ENCODE assay signal across 9 cellular contexts in genomic region chr2:44707945-44708645, GRCh38.
DNase-seq lines count a peak whose midpoint lies in the region; ATAC-seq, FAIRE-seq and TF ChIP-seq lines count a peak whose summit lies in the region.
"Had no signal": no experiment of that assay in that cellular context is flagged by ENCODE, and none has a peak within 500 bp of the region (broad histone marks: within the 10 kb centered on the region; RNA-seq: fewer than 3 reads in every experiment).

No MANE protein-coding gene starts in this region.

- no peaks in the 10 kb centered on the region for H3K36me3 Mint-ChIP-seq in type B pancreatic cell

- H2AFZ ChIP-seq in K562 (ENCODE audit: low read depth, low read length), result no peak overlapping the region

- H3K27ac ChIP-seq in K562 (ENCODE audit: extremely low read depth, low read depth, low read length), result no peak overlapping the region

- no peaks in the 10 kb centered on the region for H4K20me1 ChIP-seq in K562 (replicated peaks; ENCODE audit: control insufficient read depth, insufficient read depth, low read length)

- no peak overlapping the region for H3K4me2 ChIP-seq in K562 (ENCODE audit: insufficient read depth, low read length)

- H3K9me3 ChIP-seq in K562 (replicated peaks; ENCODE audit: control insufficient read depth, insufficient read depth, low read depth, low read length), result no peaks in the 10 kb centered on the region

- H3K36me3 ChIP-seq in K562 (ENCODE audit: control insufficient read depth, insufficient read depth, low read length), result no peaks in the 10 kb centered on the region

- H3K9me1 ChIP-seq in K562 (ENCODE audit: control insufficient read depth, insufficient read depth, low read length), result no peaks in the 10 kb centered on the region

- H3K27me3 ChIP-seq in K562 (ENCODE audit: control insufficient read depth in 2 of 2, insufficient read depth in 2 of 2, low read length in 2 of 2), result peaks cover 0 to 4% of the 10 kb centered on the region in 2 experiments; a peak in 2 of 5 replicates

- no peaks in the 10 kb centered on the region for H3K9me3 Mint-ChIP-seq in type B pancreatic cell

- WGBS in K562 (ENCODE audit: insufficient coverage, low coverage, missing lambda C conversion rate), result 0% methylated on average over 4 of the region's 4 CpGs

- TF ChIP-seq CTCF in K562 (IDR thresholded peaks at IDR 0.05 in 2 of 3, conservative IDR thresholded peaks at IDR 0.05 in 1 of 3; ENCODE audit: insufficient read depth in 2 of 3, low read depth in 1 of 3, low read length in 3 of 3), result no peak
- TF ChIP-seq CTCF in D721Med (IDR thresholded peaks at IDR 0.05; ENCODE audit: insufficient read depth, missing control alignments), result no peak
- TF ChIP-seq CTCF in type B pancreatic cell (conservative IDR thresholded peaks at IDR 0.05), result no peak

- FAIRE-seq in K562 (lab: Jason Lieb, UNC), result peak; percentile 35
- FAIRE-seq in D721Med (lab: Jason Lieb, UNC), result no peak
- FAIRE-seq: TTC549 had no signal

- peak; percentile 82 for DNase-seq in CD1c-positive myeloid dendritic cell (ENCODE audit: extremely low spot score)
- DNase-seq in NCI-H2171 (lab: John Stamatoyannopoulos, UW), result peak; percentile 70
- no peak for DNase-seq in K562 (ENCODE audit: extremely low read depth in 1 of 4, low spot score in 3 of 4)
- DNase-seq in D721Med (ENCODE audit: insufficient read length, low spot score), result no peak
- DNase-seq in type B pancreatic cell (ENCODE audit: extremely low spot score, unreplicated experiment), result no peak
- no peak for DNase-seq in posterior vena cava (ENCODE audit: low spot score)
- no peak for DNase-seq in activated naive CD4-positive, alpha-beta T cell treated with anti-CD3 and anti-CD28 coated beads, Interleukin-2, amount 50 U/mL, for 16 hours

- TF ChIP-seq POLR2A in K562 (conservative IDR thresholded peaks at IDR 0.05), result no peak

- intact Hi-C loops in K562 (cut with micrococcal nuclease) (no loop called here), posterior vena cava (cut with DNase I) (no loop called here)

- CTCF ChIA-PET in K562 (lab: Yijun Ruan, JAX; ENCODE audit: low intra/inter-chr PET ratio), result interaction anchor here (0.6 kb wide), 1 partner anchor 429 kb away, joined by 3 read pairs; no protein-coding TSS in a partner anchor

- POLR2A ChIA-PET in K562 (lab: Yijun Ruan, JAX), result interaction anchor here (0.6 to 1.6 kb wide), 3 partner anchors 9 to 1842 kb away, joined by 3 to 11 read pairs (median 4); no protein-coding TSS in a partner anchor

- no peak overlapping the region for H3K9ac ChIP-seq in K562 (ENCODE audit: insufficient read depth in 1 of 2, low read depth in 2 of 2, low read length in 2 of 2)

- peaks cover 9% of the 10 kb centered on the region for H3K4me1 Mint-ChIP-seq in type B pancreatic cell (ENCODE audit: unreplicated experiment)

- no peaks in the 10 kb centered on the region for H3K79me2 ChIP-seq in K562 (ENCODE audit: control insufficient read depth, insufficient read depth, low read length)

- in situ Hi-C loops in K562 (cut with MboI), result no loop called here

- no peak overlapping the region for H3K4me3 Mint-ChIP-seq in type B pancreatic cell

- H3K4me1 ChIP-seq in K562 (replicated peaks in 1 of 2; ENCODE audit: control insufficient read depth in 2 of 2, insufficient read depth in 2 of 2, low read length in 2 of 2), result no peaks in the 10 kb centered on the region

- ATAC-seq in HG02798 (IDR thresholded peaks at IDR 0.05; ENCODE audit: poor library complexity, unreplicated experiment) (peak; percentile 62), K562 (no peak)

- BruUV-seq in K562 (replicated peaks; lab: Mats Ljungman, UMichigan), result no TSS peak

- TF ChIP-seq EP300 in K562 (IDR thresholded peaks at IDR 0.05; ENCODE audit: low read length), result no peak

- no peak overlapping the region for H3K4me3 ChIP-seq in K562

- TF ChIP-seq RAD21 in K562 (CRISPR knock-in tag; conservative IDR thresholded peaks at IDR 0.05 in 1 of 2, IDR thresholded peaks at IDR 0.05 in 1 of 2), result no peak

- no peak overlapping the region for H3K27ac Mint-ChIP-seq in type B pancreatic cell

- H3K27me3 Mint-ChIP-seq in type B pancreatic cell, result peaks cover 5% of the 10 kb centered on the region

TF ChIP-seq in K562, 482 proteins besides CTCF, POLR2A, EP300 and RAD21 (continues in another document):
- no peak for TF ChIP-seq MXI1 (IDR thresholded peaks at IDR 0.05; ENCODE audit: low read depth, low read length)
- TF ChIP-seq, protein P1, sequence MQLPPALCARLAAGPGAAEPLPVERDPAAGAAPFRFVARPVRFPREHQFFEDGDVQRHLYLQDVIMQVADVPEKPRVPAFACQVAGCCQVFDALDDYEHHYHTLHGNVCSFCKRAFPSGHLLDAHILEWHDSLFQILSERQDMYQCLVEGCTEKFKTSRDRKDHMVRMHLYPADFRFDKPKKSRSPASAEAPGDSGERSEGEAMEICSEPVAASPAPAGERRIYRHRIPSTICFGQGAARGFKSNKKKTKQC (CRISPR knock-in tag; IDR thresholded peaks at IDR 0.05), result no peak
- no peak for TF ChIP-seq HMBOX1 (IDR thresholded peaks at IDR 0.05)
- TF ChIP-seq ZNF584 (CRISPR knock-in tag; IDR thresholded peaks at IDR 0.05; ENCODE audit: low read depth), result no peak
- TF ChIP-seq SIN3A (IDR thresholded peaks at IDR 0.05; ENCODE audit: borderline replicate concordance in 2 of 2, control insufficient read depth in 1 of 2, low read depth in 2 of 2, low read length in 2 of 2), result no peak
- no peak for TF ChIP-seq TAF7 (tag; IDR thresholded peaks at IDR 0.05)
- no peak for TF ChIP-seq HBP1 (CRISPR knock-in tag; IDR thresholded peaks at IDR 0.05)
- TF ChIP-seq E2F1 (CRISPR knock-in tag; IDR thresholded peaks at IDR 0.05), result no peak
- TF ChIP-seq POLR2H (tag; IDR thresholded peaks at IDR 0.05; ENCODE audit: low read depth), result no peak
- no peak for TF ChIP-seq CEBPG (CRISPR knock-in tag; IDR thresholded peaks at IDR 0.05)
- TF ChIP-seq CEBPG (tag; conservative IDR thresholded peaks at IDR 0.05 in 1 of 2, IDR thresholded peaks at IDR 0.05 in 1 of 2), result no peak
- no peak for TF ChIP-seq ZNF146 (CRISPR knock-in tag; IDR thresholded peaks at IDR 0.05; ENCODE audit: unreplicated experiment)
- no peak for TF ChIP-seq HEY1 (CRISPR knock-in tag; IDR thresholded peaks at IDR 0.05; ENCODE audit: borderline replicate concordance)
- no peak for TF ChIP-seq MTA2 (IDR thresholded peaks at IDR 0.05; ENCODE audit: low read depth)
- TF ChIP-seq SP1 (CRISPR knock-in tag; IDR thresholded peaks at IDR 0.05), result no peak

Comparison
In these comparisons a context has a peak if more than half of its experiments do, and no peak if none do; other contexts are left out.
1. DNase-seq: peak in CD1c-positive myeloid dendritic cell (single experiment) and NCI-H2171 (single experiment); none in K562 (0 of 4), D721Med (single experiment), type B pancreatic cell (single experiment), posterior vena cava (single experiment) and activated naive CD4-positive, alpha-beta T cell treated with anti-CD3 and anti-CD28 coated beads, Interleukin-2, amount 50 U/mL, for 16 hours (single experiment).